Comparison of ENCODE assay signal across 24 cellular contexts in the genomic region with DNA sequence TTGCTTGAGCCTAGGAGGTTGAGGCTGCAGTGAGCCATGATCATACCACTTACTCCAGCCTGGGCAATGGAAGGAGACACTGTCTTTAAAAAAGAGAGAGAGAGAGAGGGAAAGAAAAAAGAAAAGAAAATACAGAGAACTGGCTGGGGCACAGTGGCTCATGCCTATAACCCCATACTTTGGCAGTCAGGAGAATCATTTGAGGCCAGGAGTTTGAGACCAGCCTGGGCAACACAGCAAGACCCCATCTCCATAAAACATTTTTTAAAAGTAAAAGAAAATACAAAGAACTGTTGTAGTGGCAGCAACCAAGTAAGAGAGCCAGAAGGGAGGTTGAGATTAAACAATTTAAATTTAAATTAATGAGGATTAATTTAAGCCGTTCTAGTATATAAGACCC. TPM values are rescaled to one million over a fixed set of nuclear protein-coding genes. Genes with fewer than 3 reads are reported as not detected.
DNase-seq lines count a peak whose midpoint lies in the region; ATAC-seq, FAIRE-seq and TF ChIP-seq lines count a peak whose summit lies in the region.
"Had no signal": no experiment of that assay in that cellular context is flagged by ENCODE, and none has a peak within 500 bp of the region (broad histone marks: within the 10 kb centered on the region; RNA-seq: fewer than 3 reads in every experiment).

No MANE protein-coding gene starts in this region.

- H3K27ac Mint-ChIP-seq in progenitor cell of endocrine pancreas: peak overlapping the region; percentile 39
- H3K27ac Mint-ChIP-seq: B cell; CD4-positive, alpha-beta T cell had no signal

- no peaks in the 10 kb centered on the region for H3K4me1 Mint-ChIP-seq in progenitor cell of endocrine pancreas (ENCODE audit: low read depth)

- BruUV-seq in HepG2 (replicated peaks; lab: Mats Ljungman, UMichigan): no TSS peak
- BruUV-seq in K562 (replicated peaks; lab: Mats Ljungman, UMichigan): no TSS peak

- POLR2A ChIA-PET in HepG2 (lab: Yijun Ruan, JAX): no interaction called here
- POLR2A ChIA-PET in K562 (lab: Yijun Ruan, JAX): interaction anchor here (0.7 kb wide), 1 partner anchor 131 kb away, joined by 3 read pairs; no protein-coding TSS in a partner anchor

- CTCF ChIA-PET in HepG2 (lab: Yijun Ruan, JAX; ENCODE audit: low intra/inter-chr PET ratio, low total read pairs): no interaction called here
- CTCF ChIA-PET in K562 (lab: Yijun Ruan, JAX; ENCODE audit: low intra/inter-chr PET ratio): no interaction called here

- no peaks in the 10 kb centered on the region for H3K36me3 ChIP-seq in HepG2 (replicated peaks in 1 of 2; ENCODE audit: control insufficient read depth in 1 of 2, insufficient read depth in 2 of 2, low read length in 2 of 2)
- no peaks in the 10 kb centered on the region for H3K36me3 ChIP-seq in right lobe of liver
- H3K36me3 ChIP-seq in K562 (ENCODE audit: control insufficient read depth, insufficient read depth, low read length): no peaks in the 10 kb centered on the region
- no peaks in the 10 kb centered on the region for H3K36me3 ChIP-seq in GM23248 (ENCODE audit: low read depth)

- no peaks in the 10 kb centered on the region for H3K9me3 ChIP-seq in HepG2 (ENCODE audit: low read length)
- H3K9me3 ChIP-seq in right lobe of liver: no peaks in the 10 kb centered on the region
- 0 out of 2 replicates have a peak, but pooled peaks cover 3% of the 10 kb centered on the region for H3K9me3 ChIP-seq in K562 (replicated peaks; ENCODE audit: control insufficient read depth, insufficient read depth, low read depth, low read length)
- H3K9me3 ChIP-seq in GM23248 (ENCODE audit: low read depth): no peaks in the 10 kb centered on the region

- H4K20me1 ChIP-seq in HepG2 (ENCODE audit: insufficient read depth, low read length) (no peaks in the 10 kb centered on the region), K562 (replicated peaks; ENCODE audit: control insufficient read depth, insufficient read depth, low read length) (no peaks in the 10 kb centered on the region), GM23248 (ENCODE audit: insufficient read depth) (0 out of 2 replicates have a peak, but pooled peaks cover 2% of the 10 kb centered on the region)
- H4K20me1 ChIP-seq: BLaER1 had no signal

- no peak overlapping the region for H3K4me3 ChIP-seq in HepG2 (replicated peaks in 1 of 3; ENCODE audit: insufficient read depth in 1 of 3, low read depth in 2 of 3, low read length in 3 of 3)
- no peak overlapping the region for H3K4me3 ChIP-seq in right lobe of liver
- H3K4me3 ChIP-seq in K562: no peak overlapping the region
- H3K4me3 ChIP-seq in GM23248: no peak overlapping the region
- H3K4me3 ChIP-seq: BLaER1, GM12878 had no signal

- H3K27me3 ChIP-seq in HepG2 (ENCODE audit: control insufficient read depth in 1 of 2, insufficient read depth in 2 of 2, low read length in 2 of 2) (no peaks in the 10 kb centered on the region), right lobe of liver (no peaks in the 10 kb centered on the region), K562 (ENCODE audit: control insufficient read depth in 2 of 2, insufficient read depth in 2 of 2, low read length in 2 of 2) (no peaks in the 10 kb centered on the region), GM23248 (replicated peaks; ENCODE audit: insufficient read depth) (no peaks in the 10 kb centered on the region)
- H3K27me3 ChIP-seq: BLaER1 had no signal

- FAIRE-seq in HepG2 (lab: Jason Lieb, UNC) (no peak), K562 (lab: Jason Lieb, UNC) (no peak)
- FAIRE-seq: A204.1, D721Med, GM12878, GM19239, H1 had no signal

- H3K9ac ChIP-seq in HepG2 (ENCODE audit: insufficient read depth, low read depth, low read length) (no peak overlapping the region), K562 (ENCODE audit: insufficient read depth in 1 of 2, low read depth in 2 of 2, low read length in 2 of 2) (no peak overlapping the region), GM23248 (no peak overlapping the region)
- H3K9ac ChIP-seq: BLaER1 had no signal

- H3K4me1 ChIP-seq in HepG2 (ENCODE audit: insufficient read depth, low read length) (no peaks in the 10 kb centered on the region), right lobe of liver (no peaks in the 10 kb centered on the region), K562 (replicated peaks in 1 of 2; ENCODE audit: control insufficient read depth in 2 of 2, insufficient read depth in 2 of 2, low read length in 2 of 2) (no peaks in the 10 kb centered on the region), GM23248 (ENCODE audit: insufficient read depth) (no peaks in the 10 kb centered on the region)
- H3K4me1 ChIP-seq: BLaER1 had no signal

- H3K9me1 ChIP-seq in K562 (ENCODE audit: control insufficient read depth, insufficient read depth, low read length): no peaks in the 10 kb centered on the region

- H3K9me2 ChIP-seq in GM23248 (ENCODE audit: insufficient read depth): no peaks in the 10 kb centered on the region

- TF ChIP-seq CTCF in HepG2 (CRISPR knock-in tag; IDR thresholded peaks at IDR 0.05): no peak
- no peak for TF ChIP-seq CTCF in right lobe of liver (IDR thresholded peaks at IDR 0.05)
- TF ChIP-seq CTCF in K562 (IDR thresholded peaks at IDR 0.05 in 2 of 3, conservative IDR thresholded peaks at IDR 0.05 in 1 of 3; ENCODE audit: insufficient read depth in 2 of 3, low read depth in 1 of 3, low read length in 3 of 3): no peak
- TF ChIP-seq CTCF in progenitor cell of endocrine pancreas (IDR thresholded peaks at IDR 0.05; ENCODE audit: unreplicated experiment): no peak

- DNase-seq in HepG2 (ENCODE audit: low spot score) (no peak), right lobe of liver (no peak), K562 (ENCODE audit: extremely low read depth in 1 of 4, low spot score in 3 of 4) (no peak), progenitor cell of endocrine pancreas (ENCODE audit: low spot score, unreplicated experiment) (no peak), GM23248 (no peak)
- DNase-seq: CD4-positive, alpha-beta T cell; CD8-positive, alpha-beta memory T cell; DMS 273 treated with DMSO at 0.1 percent for 48 hours; DMS79; EL; GDM1; H7; HCEC 1CT had no signal

- ATAC-seq in HepG2: no peak
- ATAC-seq in right lobe of liver: no peak
- no peak for ATAC-seq in K562
- no peak for ATAC-seq in GM19463 (IDR thresholded peaks at IDR 0.05; ENCODE audit: unreplicated experiment)
- no peak for ATAC-seq in HG03095 (IDR thresholded peaks at IDR 0.05; ENCODE audit: unreplicated experiment)
- ATAC-seq: GM12878 had no signal

- no peak overlapping the region for H3K4me3 Mint-ChIP-seq in progenitor cell of endocrine pancreas (ENCODE audit: low read depth)
- H3K4me3 Mint-ChIP-seq: B cell; CD4-positive, alpha-beta T cell had no signal

- in situ Hi-C loops in HepG2 (cut with HindIII; ENCODE audit: extremely low pct_ligation_motif_present, low pct_unique_long_range_greater_than_20kb): no loop called here
- in situ Hi-C loops in K562 (cut with MboI): no loop called here
- in situ Hi-C loops in GM23248 (cut with MboI): no loop called here

- no peak overlapping the region for H3K27ac ChIP-seq in HepG2 (ENCODE audit: extremely low read length, insufficient read depth, low read length)
- H3K27ac ChIP-seq in right lobe of liver: no peak overlapping the region
- no peak overlapping the region for H3K27ac ChIP-seq in K562 (ENCODE audit: extremely low read depth, low read depth, low read length)
- H3K27ac ChIP-seq in GM23248: no peak overlapping the region
- H3K27ac ChIP-seq: 22Rv1, BLaER1, C4-2B had no signal

- no peaks in the 10 kb centered on the region for H3K27me3 Mint-ChIP-seq in progenitor cell of endocrine pancreas
- H3K27me3 Mint-ChIP-seq: B cell; CD4-positive, alpha-beta T cell; CD8-positive, alpha-beta memory T cell had no signal

- H3K79me2 ChIP-seq in HepG2 (ENCODE audit: insufficient read depth, low read length) (no peaks in the 10 kb centered on the region), K562 (ENCODE audit: control insufficient read depth, insufficient read depth, low read length) (no peaks in the 10 kb centered on the region), GM23248 (ENCODE audit: insufficient read depth) (no peaks in the 10 kb centered on the region)

- no peaks in the 10 kb centered on the region for H3F3A ChIP-seq in GM23248 (ENCODE audit: insufficient read depth)

- 93% methylated on average over 1 of the region's 1 CpG for WGBS in HepG2 (ENCODE audit: low lambda C conversion rate)
- 94% methylated on average over 1 of the region's 1 CpG for WGBS in right lobe of liver (ENCODE audit: insufficient coverage, low coverage, low lambda C conversion rate, missing lambda C conversion rate)
- WGBS in K562 (ENCODE audit: insufficient coverage, low coverage, missing lambda C conversion rate): 36% methylated on average over 1 of the region's 1 CpG
- WGBS in GM23248 (ENCODE audit: low coverage in 1 of 2, low lambda C conversion rate in 2 of 2, missing lambda C conversion rate in 2 of 2), 2 experiments: 95 to 96% methylated on average over 1 of the region's 1 CpG

- H3K36me3 Mint-ChIP-seq in progenitor cell of endocrine pancreas (ENCODE audit: insufficient read depth): peaks cover 31% of the 10 kb centered on the region

- H3K4me2 ChIP-seq in HepG2 (ENCODE audit: low read depth, low read length) (no peak overlapping the region), K562 (ENCODE audit: insufficient read depth, low read length) (no peak overlapping the region), GM23248 (ENCODE audit: unreplicated experiment) (no peak overlapping the region)
- H3K4me2 ChIP-seq: BLaER1 had no signal

- H3K9me3 Mint-ChIP-seq in progenitor cell of endocrine pancreas (ENCODE audit: low read depth): peaks cover 15% of the 10 kb centered on the region
- H3K9me3 Mint-ChIP-seq: CD4-positive, alpha-beta T cell had no signal

- TF ChIP-seq EP300 in HepG2 (IDR thresholded peaks at IDR 0.05; ENCODE audit: low read depth in 2 of 2, low read length in 2 of 2): no peak
- TF ChIP-seq EP300 in HepG2 (CRISPR knock-in tag; IDR thresholded peaks at IDR 0.05; ENCODE audit: borderline replicate concordance): no peak
- TF ChIP-seq EP300 in K562 (IDR thresholded peaks at IDR 0.05; ENCODE audit: low read length): no peak

- TF ChIP-seq POLR2A in HepG2 (IDR thresholded peaks at IDR 0.05; ENCODE audit: insufficient read depth in 1 of 2, low read depth in 2 of 2, low read length in 2 of 2) (no peak), right lobe of liver (IDR thresholded peaks at IDR 0.05) (no peak), K562 (conservative IDR thresholded peaks at IDR 0.05) (no peak)

- intact Hi-C loops in HepG2 (cut with micrococcal nuclease; ENCODE audit: unreplicated experiment): no loop called here
- intact Hi-C loops in right lobe of liver (cut with DNase I): no loop called here
- intact Hi-C loops in K562 (cut with micrococcal nuclease): no loop called here

- no peak for TF ChIP-seq RAD21 in HepG2 (CRISPR knock-in tag; IDR thresholded peaks at IDR 0.05)
- TF ChIP-seq RAD21 in K562 (CRISPR knock-in tag; conservative IDR thresholded peaks at IDR 0.05 in 1 of 2, IDR thresholded peaks at IDR 0.05 in 1 of 2): no peak

- H2AFZ ChIP-seq in HepG2 (ENCODE audit: low read length) (no peak overlapping the region), K562 (ENCODE audit: low read depth, low read length) (no peak overlapping the region), GM23248 (no peak overlapping the region)

RNA-seq across cellular contexts. Expression of a gene that starts 39.8 kb away (rescaled TPM):
- total RNA-seq in HepG2 (2016; rRNA removed; fragmentation: Illumina TruSeq; extraction: Trizol) (5.5 and 7.7 TPM in 2 replicates), right lobe of liver (10 to 100 TPM; 17.6 to 22.7 (median 19.8) TPM), K562 (2014; rRNA removed) (14.7 and 15.9 TPM in 2 replicates), K562 (2014; rRNA removed; fragmentation: Illumina TruSeq; extraction: Trizol) (6.8 and 8.2 TPM in 2 replicates), K562 (2015; rRNA removed; fragmentation: Illumina TruSeq; extraction: Trizol) (8.1 and 8.4 TPM in 2 replicates), K562 (2021) (29.5 and 32.3 TPM in 2 replicates), progenitor cell of endocrine pancreas (51.4 and 53.8 TPM in 2 replicates)
- 2.2 and 2.3 TPM in 2 replicates for total RNA-seq in HepG2 (2016; cell fraction: cytosol; rRNA removed; fragmentation: Illumina TruSeq; extraction: Trizol; ENCODE audit: low read depth)
- 6.1 and 6.4 TPM in 2 replicates for total RNA-seq in HepG2 (2016; cell fraction: insoluble cytoplasmic fraction; rRNA removed; fragmentation: Illumina TruSeq; extraction: Trizol)
- 10.0 and 10.7 TPM in 2 replicates for total RNA-seq in HepG2 (2016; cell fraction: membrane; rRNA removed; fragmentation: Illumina TruSeq; extraction: Trizol)
- 3.9 and 4.5 TPM in 2 replicates for total RNA-seq in HepG2 (2016; cell fraction: nucleus; rRNA removed; fragmentation: Illumina TruSeq; extraction: Trizol)
- polyA plus RNA-seq in HepG2 (2011; rRNA removed) (5.5 and 7.1 TPM in 2 replicates), K562 (2011; rRNA removed) (8.8 and 16.9 TPM in 2 replicates), K562 (2014; fragmentation: Illumina TruSeq; extraction: Trizol) (26.9 and 30.2 TPM in 2 replicates), K562 (2014; fragmentation: Nextera tagmentation; extraction: Ambion mirVana) (under 1 TPM; 0.18 to 0.27 TPM), K562 (2014; rRNA removed) (15.2 and 16.0 TPM in 2 replicates), GM23248 (2016; fragmentation: Nextera tagmentation; extraction: Ambion mirVana) (4.1 and 4.7 TPM in 2 replicates)
- 3.8 and 4.1 TPM in 2 replicates for polyA plus RNA-seq in HepG2 (2011; cell fraction: cytosol; rRNA removed)
- polyA plus RNA-seq in HepG2 (2011; cell fraction: nucleus; rRNA removed): 8.1 and 9.1 TPM in 2 replicates
- 10.2 and 12.4 TPM in 2 replicates for polyA plus RNA-seq in HepG2 (2012)
- polyA plus RNA-seq in HepG2 (2016; cell fraction: cytosol; fragmentation: Illumina TruSeq; extraction: Trizol; ENCODE audit: low read depth): 2.4 TPM in 2 replicates
- polyA plus RNA-seq in HepG2 (2016; cell fraction: insoluble cytoplasmic fraction; fragmentation: Illumina TruSeq; extraction: Trizol; ENCODE audit: low read depth): 6.3 and 8.9 TPM in 2 replicates
- polyA plus RNA-seq in HepG2 (2016; cell fraction: membrane; fragmentation: Illumina TruSeq; extraction: Trizol; ENCODE audit: low read depth): 8.9 and 9.3 TPM in 2 replicates
- polyA plus RNA-seq in HepG2 (2016; cell fraction: nucleus; fragmentation: Illumina TruSeq; extraction: Trizol; ENCODE audit: insufficient read depth, low read depth): 6.3 and 6.8 TPM in 2 replicates
- polyA minus RNA-seq in HepG2 (2011; rRNA and poly(A)+ RNA removed; ENCODE audit: low replicate concordance): 11.5 and 12.8 TPM in 2 replicates
- polyA minus RNA-seq in HepG2 (2011; cell fraction: cytosol; rRNA and poly(A)+ RNA removed): 3.9 and 4.7 TPM in 2 replicates
- polyA minus RNA-seq in HepG2 (2011; cell fraction: nucleus; rRNA and poly(A)+ RNA removed): 3.7 and 4.8 TPM in 2 replicates
- 11.7 and 29.9 TPM in 2 replicates for total RNA-seq in K562 (2011; cell fraction: chromatin; rRNA removed; ENCODE audit: low replicate concordance)
- total RNA-seq in K562 (2011; cell fraction: nucleolus; rRNA removed): 14.6 and 17.5 TPM in 2 replicates
- total RNA-seq in K562 (2011; cell fraction: nucleoplasm; rRNA removed): 16.1 and 18.5 TPM in 2 replicates
- polyA plus RNA-seq in K562 (2011; cell fraction: cytosol; rRNA removed): 7.0 and 10.9 TPM in 2 replicates
- polyA plus RNA-seq in K562 (2011; cell fraction: nucleus; rRNA removed): 12.4 and 17.4 TPM in 2 replicates
- polyA plus RNA-seq in K562 (2012): 24.8 and 47.4 TPM in 2 replicates
- polyA minus RNA-seq in K562 (2011; rRNA and poly(A)+ RNA removed): 11.2 and 11.4 TPM in 2 replicates
- 11.3 and 13.6 TPM in 2 replicates for polyA minus RNA-seq in K562 (2011; cell fraction: cytosol; rRNA and poly(A)+ RNA removed)
- polyA minus RNA-seq in K562 (2011; cell fraction: nucleus; rRNA and poly(A)+ RNA removed): 7.4 and 10.4 TPM in 2 replicates
- 23.9 and 24.0 TPM in 2 replicates for total RNA-seq in GM23248 (2014; rRNA removed; shearing (Covaris generic))

RNA-seq across cellular contexts. Expression of a gene that starts 47.8 kb away (rescaled TPM):
- total RNA-seq in HepG2 (2016; rRNA removed; fragmentation: Illumina TruSeq; extraction: Trizol): 9.9 and 22.7 TPM in 2 replicates
- 10.4 and 13.7 TPM in 2 replicates for total RNA-seq in HepG2 (2016; cell fraction: cytosol; rRNA removed; fragmentation: Illumina TruSeq; extraction: Trizol; ENCODE audit: low read depth)
- total RNA-seq in HepG2 (2016; cell fraction: insoluble cytoplasmic fraction; rRNA removed; fragmentation: Illumina TruSeq; extraction: Trizol): 9.9 and 24.4 TPM in 2 replicates
- 19.0 and 21.0 TPM in 2 replicates for total RNA-seq in HepG2 (2016; cell fraction: membrane; rRNA removed; fragmentation: Illumina TruSeq; extraction: Trizol)
- 20.8 and 23.3 TPM in 2 replicates for total RNA-seq in HepG2 (2016; cell fraction: nucleus; rRNA removed; fragmentation: Illumina TruSeq; extraction: Trizol)
- 29.6 and 40.8 TPM in 2 replicates for polyA plus RNA-seq in HepG2 (2011; rRNA removed)
- 26.0 and 32.7 TPM in 2 replicates for polyA plus RNA-seq in HepG2 (2011; cell fraction: cytosol; rRNA removed)
- polyA plus RNA-seq in HepG2 (2011; cell fraction: nucleus; rRNA removed): 63.1 and 68.2 TPM in 2 replicates
- polyA plus RNA-seq in HepG2 (2012): 17.8 and 25.1 TPM in 2 replicates
- polyA plus RNA-seq in HepG2 (2016; cell fraction: cytosol; fragmentation: Illumina TruSeq; extraction: Trizol; ENCODE audit: low read depth): 16.5 and 17.4 TPM in 2 replicates
- polyA plus RNA-seq in HepG2 (2016; cell fraction: insoluble cytoplasmic fraction; fragmentation: Illumina TruSeq; extraction: Trizol; ENCODE audit: low read depth): 11.5 and 18.3 TPM in 2 replicates
- polyA plus RNA-seq in HepG2 (2016; cell fraction: membrane; fragmentation: Illumina TruSeq; extraction: Trizol; ENCODE audit: low read depth): 21.3 and 22.0 TPM in 2 replicates
- polyA plus RNA-seq in HepG2 (2016; cell fraction: nucleus; fragmentation: Illumina TruSeq; extraction: Trizol; ENCODE audit: insufficient read depth, low read depth): 49.6 and 50.9 TPM in 2 replicates
- 59.9 and 69.4 TPM in 2 replicates for polyA minus RNA-seq in HepG2 (2011; rRNA and poly(A)+ RNA removed; ENCODE audit: low replicate concordance)
- polyA minus RNA-seq in HepG2 (2011; cell fraction: cytosol; rRNA and poly(A)+ RNA removed): 11.7 and 18.2 TPM in 2 replicates
- 16.6 and 21.0 TPM in 2 replicates for polyA minus RNA-seq in HepG2 (2011; cell fraction: nucleus; rRNA and poly(A)+ RNA removed)
- 10 to 100 TPM; 15.1 to 22.6 (median 19.1) TPM for total RNA-seq in right lobe of liver
- total RNA-seq in K562 (2011; cell fraction: chromatin; rRNA removed; ENCODE audit: low replicate concordance): 41.9 and 115 TPM in 2 replicates
- total RNA-seq in K562 (2011; cell fraction: nucleolus; rRNA removed): 97.1 and 98.7 TPM in 2 replicates
- 77.9 and 90.1 TPM in 2 replicates for total RNA-seq in K562 (2011; cell fraction: nucleoplasm; rRNA removed)
- total RNA-seq in K562 (2014; rRNA removed): 36.0 and 43.6 TPM in 2 replicates
- total RNA-seq in K562 (2014; rRNA removed; fragmentation: Illumina TruSeq; extraction: Trizol): 10.6 and 15.9 TPM in 2 replicates
- 32.4 and 32.8 TPM in 2 replicates for total RNA-seq in K562 (2015; rRNA removed; fragmentation: Illumina TruSeq; extraction: Trizol)
- total RNA-seq in K562 (2021): 42.5 and 46.9 TPM in 2 replicates
- 32.2 and 51.8 TPM in 2 replicates for polyA plus RNA-seq in K562 (2011; rRNA removed)
- polyA plus RNA-seq in K562 (2011; cell fraction: cytosol; rRNA removed): 53.0 and 80.5 TPM in 2 replicates
- polyA plus RNA-seq in K562 (2011; cell fraction: nucleus; rRNA removed): 111 and 157 TPM in 2 replicates
- polyA plus RNA-seq in K562 (2012): 43.9 and 66.2 TPM in 2 replicates
- 48.0 and 57.0 TPM in 2 replicates for polyA plus RNA-seq in K562 (2014; fragmentation: Illumina TruSeq; extraction: Trizol)
- 10 to 100 TPM in 1 of 2 experiments, 1 to 10 TPM in 1; 6.9 to 14.4 TPM for polyA plus RNA-seq in K562 (2014; fragmentation: Nextera tagmentation; extraction: Ambion mirVana)
- polyA plus RNA-seq in K562 (2014; rRNA removed): 42.4 and 43.5 TPM in 2 replicates
- polyA minus RNA-seq in K562 (2011; rRNA and poly(A)+ RNA removed): 21.8 and 30.9 TPM in 2 replicates
- 26.1 and 32.0 TPM in 2 replicates for polyA minus RNA-seq in K562 (2011; cell fraction: cytosol; rRNA and poly(A)+ RNA removed)
- 24.6 and 35.5 TPM in 2 replicates for polyA minus RNA-seq in K562 (2011; cell fraction: nucleus; rRNA and poly(A)+ RNA removed)
- 37.1 and 38.4 TPM in 2 replicates for total RNA-seq in progenitor cell of endocrine pancreas
- 46.7 and 53.0 TPM in 2 replicates for total RNA-seq in GM23248 (2014; rRNA removed; shearing (Covaris generic))
- 57.8 and 59.0 TPM in 2 replicates for polyA plus RNA-seq in GM23248 (2016; fragmentation: Nextera tagmentation; extraction: Ambion mirVana)
